In genomic region chr5:168424506-168425298, GRCh38 we compare ENCODE assay signal across 21 cellular contexts.
A peak's percentile ranks its signal among the peaks of the same experiment; 100 is the strongest.
DNase-seq lines count a peak whose midpoint lies in the region; ATAC-seq, FAIRE-seq and TF ChIP-seq lines count a peak whose summit lies in the region.
"Had no signal": no experiment of that assay in that cellular context is flagged by ENCODE, and none has a peak within 500 bp of the region (broad histone marks: within the 10 kb centered on the region; RNA-seq: fewer than 3 reads in every experiment).

No MANE protein-coding gene starts in this region.

- no peak for TF ChIP-seq POLR2A in A549 (IDR thresholded peaks at IDR 0.05; ENCODE audit: low read length)
- TF ChIP-seq POLR2A in ovary (IDR thresholded peaks at IDR 0.05) = no peak

- TF ChIP-seq RAD21 in A549 (conservative IDR thresholded peaks at IDR 0.05 in 1 of 2, IDR thresholded peaks at IDR 0.05 in 1 of 2) = no peak

- peak overlapping the region; percentile 42; the same call in 2 of the 3 replicates for H3K4me2 ChIP-seq in A549

- DNase-seq in A549 (ENCODE audit: low read depth in 1 of 2, low spot score in 1 of 2) (peak in 1 of 2 experiments; percentile 22), GM04503 (ENCODE audit: low read depth) (peak; percentile 11), T1000 (lab: John Stamatoyannopoulos, UW) (peak; percentile 53), fibroblast of villous mesenchyme (ENCODE audit: low read depth) (peak; percentile 55), ovary (no peak)
- DNase-seq in activated CD4-positive, alpha-beta T cell treated with anti-CD3 and anti-CD28 coated beads, Interleukin-2, amount 50 U/mL, for 4 hours = no peak
- no peak for DNase-seq in activated CD4-positive, alpha-beta T cell treated with anti-CD3 and anti-CD28 coated beads, Interleukin-2, amount 50 U/mL, for 48 hours
- DNase-seq: activated CD4-positive, alpha-beta memory T cell treated with anti-CD3 and anti-CD28 coated beads for 36 hours; activated naive CD4-positive, alpha-beta T cell treated with anti-CD3 and anti-CD28 coated beads, Interleukin-2, amount 50 U/mL, for 16 hours; activated T-cell treated with anti-CD3 and anti-CD28 coated beads, Interleukin-2, amount 50 U/mL, for 48 hours; CD4-positive, alpha-beta memory T cell; DND-41; NCI-H146; NCI-H446; stimulated activated CD4-positive, alpha-beta T cell treated with anti-CD3 and anti-CD28 coated beads, Interleukin-2, amount 100 ng/mL, for 24 hours; stomach; T-cell; upper lobe of left lung had no signal

- H3K4me3 ChIP-seq in A549 (no peak overlapping the region), fibroblast of villous mesenchyme (ENCODE audit: low read depth, low read length) (no peak overlapping the region), ovary (no peak overlapping the region)
- H3K4me3 ChIP-seq: lung, stomach, upper lobe of left lung had no signal

- no peaks in the 10 kb centered on the region for H3K27me3 ChIP-seq in ovary
- H3K27me3 ChIP-seq: stomach, upper lobe of left lung had no signal

- WGBS in A549 (ENCODE audit: missing lambda C conversion rate) = 77% methylated on average over 3 of the region's 3 CpGs
- 47 to 66% (median 53%) methylated on average over 3 of the region's 3 CpGs for WGBS in ovary, 3 donors

- no peak for TF ChIP-seq CTCF in A549 (IDR thresholded peaks at IDR 0.05)
- no peak for TF ChIP-seq CTCF in fibroblast of villous mesenchyme (IDR thresholded peaks at IDR 0.05; ENCODE audit: insufficient read depth, low read depth, low read length)
- TF ChIP-seq CTCF in ovary (IDR thresholded peaks at IDR 0.05) = no peak

- POLR2A ChIA-PET in A549 (lab: Yijun Ruan, JAX) = no interaction called here

- TF ChIP-seq EP300 in A549 (IDR thresholded peaks at IDR 0.05) = no peak
- no peak for TF ChIP-seq EP300 in ovary (IDR thresholded peaks at IDR 0.05)

- intact Hi-C loops in ovary (cut with DNase I) = no loop called here

- no peak for FAIRE-seq in A549 (lab: Jason Lieb, UNC)

- H3K27ac ChIP-seq in A549 (peak overlapping the region; percentile 24 to 80; a peak in 5 of 6 replicates), ovary (no peak overlapping the region)
- H3K27ac ChIP-seq: stomach, upper lobe of left lung had no signal

- peak in 1 of 2 experiments; percentile 37; a peak in 3 of 6 replicates for ATAC-seq in A549
- ATAC-seq in HG02642 (IDR thresholded peaks at IDR 0.05; ENCODE audit: poor library complexity, unreplicated experiment) = no peak
- ATAC-seq: Right ventricle myocardium inferior, T-cell had no signal

- no peaks in the 10 kb centered on the region for H3K9me3 ChIP-seq in A549
- H3K9me3 ChIP-seq in ovary = no peaks in the 10 kb centered on the region
- H3K9me3 ChIP-seq: stomach, upper lobe of left lung had no signal

- CTCF ChIA-PET in A549 (lab: Yijun Ruan, JAX) = interaction anchor here (0.6 to 3.5 kb wide), 4 partner anchors 19 to 156 kb away, joined by 3 to 34 read pairs (median 5); no protein-coding TSS in a partner anchor

- H3K36me3 ChIP-seq in ovary = no peaks in the 10 kb centered on the region

- H3K4me1 ChIP-seq in A549 = peaks cover 34% of the 10 kb centered on the region
- no peaks in the 10 kb centered on the region for H3K4me1 ChIP-seq in ovary (ENCODE audit: insufficient read depth)
- H3K4me1 ChIP-seq: upper lobe of left lung had no signal

TF ChIP-seq in A549, 52 proteins besides CTCF, POLR2A, EP300 and RAD21:
- no peak for TF ChIP-seq RNF2 (IDR thresholded peaks at IDR 0.05; ENCODE audit: borderline replicate concordance, low read depth)
- no peak for TF ChIP-seq NFE2L2 (conservative IDR thresholded peaks at IDR 0.05; ENCODE audit: low read length)
- no peak for TF ChIP-seq FOSL2 (IDR thresholded peaks at IDR 0.05)
- TF ChIP-seq FOSL2 (CRISPR knock-in tag; IDR thresholded peaks at IDR 0.05) = no peak
- no peak for TF ChIP-seq TP53 (CRISPR knock-in tag; IDR thresholded peaks at IDR 0.05)
- TF ChIP-seq CBX8 (IDR thresholded peaks at IDR 0.05) = no peak
- no peak for TF ChIP-seq HES2 (IDR thresholded peaks at IDR 0.05)
- no peak for TF ChIP-seq HEYL (CRISPR knock-in tag; IDR thresholded peaks at IDR 0.05)
- no peak for TF ChIP-seq BHLHE40 (IDR thresholded peaks at IDR 0.05; ENCODE audit: low read depth, low read length)
- TF ChIP-seq SMC3 (IDR thresholded peaks at IDR 0.05) = no peak
- no peak for TF ChIP-seq CBX2 (IDR thresholded peaks at IDR 0.05; ENCODE audit: borderline replicate concordance, low read depth)
- TF ChIP-seq RFX5 (IDR thresholded peaks at IDR 0.05) = no peak
TF ChIP-seq in A549: peak in this region for 0.

Comparison
In these comparisons a context has a peak if more than half of its experiments do, and no peak if none do; other contexts are left out.
1. DNase-seq: peak in GM04503 (single experiment), T1000 (single experiment) and fibroblast of villous mesenchyme (single experiment); none in activated CD4-positive, alpha-beta T cell treated with anti-CD3 and anti-CD28 coated beads, Interleukin-2, amount 50 U/mL, for 4 hours (0 of 2), ovary (0 of 5) and activated CD4-positive, alpha-beta T cell treated with anti-CD3 and anti-CD28 coated beads, Interleukin-2, amount 50 U/mL, for 48 hours (0 of 2).
2. H3K27ac ChIP-seq: peak in A549 (2 of 2); none in ovary (0 of 2).